12 cellular contexts compared by ENCODE assay signal in the genomic region with DNA sequence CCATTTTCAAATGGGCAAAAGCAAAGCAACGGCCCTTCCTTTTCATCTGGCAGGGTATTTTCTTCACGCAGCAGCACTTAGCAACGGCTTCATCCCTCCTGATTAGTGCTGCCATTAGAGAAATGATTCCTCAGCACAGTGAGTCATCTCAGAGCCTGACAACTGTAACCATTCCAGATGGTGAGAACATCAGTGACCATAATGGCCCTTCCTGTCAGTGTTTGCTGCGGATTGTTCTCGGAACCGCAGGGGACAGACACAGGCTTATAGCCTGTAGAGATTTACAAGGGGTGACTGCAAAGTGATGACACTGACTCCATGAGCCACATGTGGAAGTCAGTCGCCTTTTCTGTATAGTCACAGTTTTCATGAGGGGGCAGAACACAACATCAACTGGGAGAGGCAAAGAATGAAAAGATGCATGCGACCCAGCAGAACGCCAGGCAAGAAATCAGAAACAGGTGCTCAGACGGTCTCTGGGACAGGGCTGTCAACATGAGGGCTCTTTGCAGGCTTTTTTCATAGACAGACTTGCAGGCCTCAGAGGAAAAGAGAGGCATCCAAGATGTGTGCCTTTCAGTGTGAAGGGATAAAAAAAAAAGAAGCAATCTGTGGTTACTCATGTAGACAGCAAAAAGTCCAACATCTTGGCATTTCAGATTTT.
DNase-seq lines count a peak whose midpoint lies in the region; ATAC-seq and TF ChIP-seq lines count a peak whose summit lies in the region.
"Had no signal": no experiment of that assay in that cellular context is flagged by ENCODE, and none has a peak within 500 bp of the region (broad histone marks: within the 10 kb centered on the region; RNA-seq: fewer than 3 reads in every experiment).

No MANE protein-coding gene starts in this region.

- no peaks in the 10 kb centered on the region for H3K36me3 Mint-ChIP-seq in naive thymus-derived CD8-positive, alpha-beta T cell
- H3K36me3 Mint-ChIP-seq: natural killer cell had no signal

- ATAC-seq in sciatic nerve (peak; percentile 82), HG03378 (IDR thresholded peaks at IDR 0.05; ENCODE audit: unreplicated experiment) (no peak), HG02840 (IDR thresholded peaks at IDR 0.05; ENCODE audit: low FRiP score, unreplicated experiment) (no peak)
- ATAC-seq in naive thymus-derived CD8-positive, alpha-beta T cell, result no peak
- ATAC-seq: natural killer cell had no signal

- H3K4me1 Mint-ChIP-seq in naive thymus-derived CD8-positive, alpha-beta T cell, result peaks cover 1 to 4% (median 2%) of the 10 kb centered on the region in 4 donors
- H3K4me1 Mint-ChIP-seq: natural killer cell had no signal

- intact Hi-C loops in sciatic nerve (cut with DNase I), result no loop called here

- DNase-seq in H4 (ENCODE audit: low spot score) (peak; percentile 65), SK-N-DZ (ENCODE audit: low spot score) (peak; percentile 2), foreskin melanocyte (peak; percentile 16), sciatic nerve (ENCODE audit: low spot score) (no peak), GM13976 (ENCODE audit: low spot score) (no peak)
- DNase-seq in naive thymus-derived CD8-positive, alpha-beta T cell, result no peak
- DNase-seq: natural killer cell, NCI-H1105 treated with DMSO at 0.1 percent for 48 hours, T-helper 1 cell had no signal

- H3K9me3 Mint-ChIP-seq in naive thymus-derived CD8-positive, alpha-beta T cell, result no peaks in the 10 kb centered on the region
- H3K9me3 Mint-ChIP-seq: activated T-helper 1 cell treated with anti-CD3 and anti-CD28 coated beads, Interleukin-12 subunit alpha, Interleukin-12 subunit beta, Interleukin-2, Interleukin-4 antibody, amounts not matched to agents 30 ng/mL and 10 ng/mL and 1 ng/mL, durations not matched to agents 14 hours and 24 hours and 36 hours; natural killer cell had no signal

- in situ Hi-C loops in GM13976 (cut with MboI; ENCODE audit: low sequenced_read_pairs, unreplicated experiment), result no loop called here

- POLR2A ChIA-PET in naive thymus-derived CD8-positive, alpha-beta T cell (lab: Charles Lee), result no interaction called here

- no peak overlapping the region for H3K27ac Mint-ChIP-seq in naive thymus-derived CD8-positive, alpha-beta T cell
- H3K27ac Mint-ChIP-seq: activated T-helper 1 cell treated with anti-CD3 and anti-CD28 coated beads, Interleukin-12 subunit alpha, Interleukin-12 subunit beta, Interleukin-2, Interleukin-4 antibody, amounts not matched to agents 30 ng/mL and 10 ng/mL and 1 ng/mL, durations not matched to agents 14 hours and 24 hours and 36 hours; natural killer cell had no signal

- H3K4me3 Mint-ChIP-seq in naive thymus-derived CD8-positive, alpha-beta T cell, result no peak overlapping the region
- H3K4me3 Mint-ChIP-seq: activated T-helper 1 cell treated with anti-CD3 and anti-CD28 coated beads, Interleukin-12 subunit alpha, Interleukin-12 subunit beta, Interleukin-2, Interleukin-4 antibody, amounts not matched to agents 30 ng/mL and 10 ng/mL and 1 ng/mL, durations not matched to agents 14 hours and 24 hours and 36 hours; natural killer cell had no signal

- H3K27me3 Mint-ChIP-seq in naive thymus-derived CD8-positive, alpha-beta T cell, result peaks cover 0 to 2% (median 0%) of the 10 kb centered on the region in 5 donors

- TF ChIP-seq CTCF in GM13976 (IDR thresholded peaks at IDR 0.05; ENCODE audit: borderline replicate concordance, control extremely low read depth, extremely low read depth, insufficient read depth, missing control alignments), result no peak

Comparison
In these comparisons a context has a peak if more than half of its experiments do, and no peak if none do; other contexts are left out.
1. DNase-seq: peak in H4 (single experiment), SK-N-DZ (single experiment) and foreskin melanocyte (single experiment); none in sciatic nerve (single experiment), naive thymus-derived CD8-positive, alpha-beta T cell (0 of 10) and GM13976 (single experiment).